8 cellular contexts compared by ENCODE assay signal in the genomic region with DNA sequence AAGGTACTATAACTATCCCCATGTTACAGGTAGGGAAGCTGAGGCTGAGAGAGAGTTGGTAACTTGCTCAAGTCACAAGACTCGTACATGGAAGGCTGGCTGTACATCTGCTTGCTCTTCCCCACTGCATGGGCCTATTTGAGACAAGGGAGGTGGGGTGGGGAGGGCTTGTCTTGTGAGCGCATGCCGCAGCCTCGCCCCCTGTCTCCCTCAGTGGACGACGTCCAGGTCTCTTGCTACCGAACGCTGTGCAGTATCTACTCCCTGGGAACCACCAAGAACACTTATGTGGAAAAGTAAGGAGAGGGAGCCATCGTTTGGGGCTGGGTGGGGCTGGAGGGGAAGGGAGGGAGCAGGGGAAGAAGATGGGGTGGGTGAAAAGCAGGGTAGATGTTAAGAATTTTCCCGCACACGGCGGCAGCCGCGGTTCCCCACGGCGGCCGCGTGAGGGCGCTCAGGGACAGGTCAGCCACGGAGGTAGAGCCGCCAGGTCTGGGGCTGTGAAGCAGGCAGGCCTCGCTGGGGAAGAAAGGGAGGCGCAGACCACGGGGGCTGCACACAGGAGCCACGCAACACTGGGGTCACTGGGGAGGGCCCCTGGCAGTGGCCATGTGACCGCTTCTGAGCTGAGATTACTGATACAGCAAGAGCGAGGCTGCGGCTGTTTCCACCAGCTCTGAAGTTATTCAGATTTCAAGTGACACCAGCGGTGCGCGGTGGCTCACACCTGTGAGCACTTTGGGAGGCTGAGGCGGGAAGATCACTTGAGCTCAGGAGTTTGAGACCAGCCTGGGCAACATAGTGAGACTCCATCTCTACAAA.
DNase-seq lines count a peak whose midpoint lies in the region; ATAC-seq lines count a peak whose summit lies in the region.

No MANE protein-coding gene starts in this region.

- ATAC-seq in GM21737 (IDR thresholded peaks at IDR 0.05; ENCODE audit: unreplicated experiment) = peak; percentile 83
- ATAC-seq in GM19351 (IDR thresholded peaks at IDR 0.05; ENCODE audit: unreplicated experiment) = no peak

- DNase-seq in AG20443 (ENCODE audit: low spot score) (peak; percentile 92), NCI-H345 treated with DMSO at 0.1 percent for 48 hours (lab: John Stamatoyannopoulos, UW; ENCODE audit: unreplicated experiment) (peak; percentile 54), dermis blood vessel endothelial cell (peak; percentile 72), lung microvascular endothelial cell (ENCODE audit: low read depth in 2 of 2) (peak; percentile 58 to 73)
- DNase-seq in activated CD4-positive, alpha-beta T cell treated with anti-CD3 and anti-CD28 coated beads, Interleukin-2, amount 50 U/mL, for 4 hours = peak; percentile 68
- DNase-seq in stimulated activated CD8-positive, alpha-beta memory T cell treated with anti-CD3 and anti-CD28 coated beads, Interleukin-15, amount 100 ng/mL, for 24 hours (ENCODE audit: low read depth) = peak; percentile 63
